In genomic region chr2:101344173-101344572, GRCh38 we compare ENCODE assay signal across 1 cellular context.
TF ChIP-seq lines count a peak whose summit lies in the region.

No MANE protein-coding gene starts in this region.

TF ChIP-seq in HepG2, 621 proteins besides CTCF, POLR2A, EP300 and RAD21:
- TF ChIP-seq FOXA1 (IDR thresholded peaks at IDR 0.05) (no peak), FOXA1 (CRISPR knock-in tag; IDR thresholded peaks at IDR 0.05) (peak; percentile 51; the same call in 1 of the 2 replicates), JUND (CRISPR knock-in tag; IDR thresholded peaks at IDR 0.05) (no peak), FOXP4 (CRISPR knock-in tag; IDR thresholded peaks at IDR 0.05) (no peak), ZFX (CRISPR knock-in tag; IDR thresholded peaks at IDR 0.05; ENCODE audit: low read depth) (peak; percentile 29; the same call in 1 of the 2 replicates), CCAR2 (optimal IDR thresholded peaks at IDR 0.05; ENCODE audit: low read depth, low read length) (no peak), MED1 (CRISPR knock-in tag; IDR thresholded peaks at IDR 0.05) (no peak), ZSCAN31 (CRISPR knock-in tag; IDR thresholded peaks at IDR 0.05; ENCODE audit: low read depth) (no peak), ZEB1 (IDR thresholded peaks at IDR 0.05; ENCODE audit: insufficient replicate concordance, low read depth) (no peak)
